Comparison of ENCODE assay signal across 8 cellular contexts in the genomic region with DNA sequence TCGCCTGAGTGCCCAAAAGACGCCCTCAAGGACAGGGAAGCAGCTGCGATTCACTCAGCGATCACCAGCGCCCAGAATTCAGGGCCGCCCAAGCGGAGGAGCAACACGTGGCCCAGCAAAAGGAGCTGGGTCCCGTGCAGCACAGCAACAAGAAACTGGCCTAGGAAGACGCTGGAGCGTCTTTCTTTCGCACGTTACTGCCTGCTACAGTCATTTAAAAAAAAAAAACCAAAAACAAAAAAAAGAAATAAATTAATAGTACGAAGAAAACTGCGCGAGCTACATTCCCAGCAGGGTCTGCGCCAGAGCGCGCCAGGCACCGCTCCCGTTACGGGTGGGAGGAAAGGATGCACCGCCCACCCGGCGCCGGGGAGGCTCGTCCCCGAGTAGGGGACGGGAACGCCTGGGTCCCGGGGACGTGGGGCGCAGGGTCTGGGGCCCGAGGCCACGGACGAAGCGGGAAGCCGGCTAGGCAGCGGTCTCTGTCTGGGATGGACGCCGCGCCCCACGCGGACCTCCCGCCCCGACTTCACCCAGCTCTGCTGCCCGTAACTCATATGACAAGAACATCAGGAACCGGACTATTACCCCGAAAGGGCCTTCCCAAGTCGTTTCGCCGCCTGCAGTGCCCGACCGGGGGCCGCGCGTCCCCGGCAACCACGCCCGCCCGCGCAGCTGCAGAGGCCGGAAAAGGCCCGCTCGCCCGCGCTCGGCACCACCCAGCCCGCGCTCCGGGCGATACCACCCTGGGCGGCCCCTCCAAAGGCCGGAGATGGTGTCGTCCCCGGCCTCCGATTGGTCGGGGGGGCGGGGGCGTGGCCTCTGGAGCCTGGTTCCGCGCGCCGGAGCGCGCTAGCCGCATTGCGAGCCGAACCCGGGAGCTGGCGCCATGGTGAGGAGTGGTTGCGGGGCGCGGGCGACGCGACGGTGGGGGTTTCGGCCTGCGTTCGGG. TPM values are rescaled to one million over a fixed set of nuclear protein-coding genes. Genes with fewer than 3 reads are reported as not detected.
DNase-seq lines count a peak whose midpoint lies in the region; ATAC-seq, FAIRE-seq and TF ChIP-seq lines count a peak whose summit lies in the region.

A gene with protein sequence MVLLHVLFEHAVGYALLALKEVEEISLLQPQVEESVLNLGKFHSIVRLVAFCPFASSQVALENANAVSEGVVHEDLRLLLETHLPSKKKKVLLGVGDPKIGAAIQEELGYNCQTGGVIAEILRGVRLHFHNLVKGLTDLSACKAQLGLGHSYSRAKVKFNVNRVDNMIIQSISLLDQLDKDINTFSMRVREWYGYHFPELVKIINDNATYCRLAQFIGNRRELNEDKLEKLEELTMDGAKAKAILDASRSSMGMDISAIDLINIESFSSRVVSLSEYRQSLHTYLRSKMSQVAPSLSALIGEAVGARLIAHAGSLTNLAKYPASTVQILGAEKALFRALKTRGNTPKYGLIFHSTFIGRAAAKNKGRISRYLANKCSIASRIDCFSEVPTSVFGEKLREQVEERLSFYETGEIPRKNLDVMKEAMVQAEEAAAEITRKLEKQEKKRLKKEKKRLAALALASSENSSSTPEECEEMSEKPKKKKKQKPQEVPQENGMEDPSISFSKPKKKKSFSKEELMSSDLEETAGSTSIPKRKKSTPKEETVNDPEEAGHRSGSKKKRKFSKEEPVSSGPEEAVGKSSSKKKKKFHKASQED (plus strand): TSS at position 861 of the 952 bp plus-strand sequence. CDS start 29 bp downstream, at position 890.

- peak within 1 kb of the TSS; percentile 81 for H3K4me3 ChIP-seq in mucosa of descending colon

- no peak for FAIRE-seq in D721Med (lab: Jason Lieb, UNC)

- TF ChIP-seq CTCF in D721Med (IDR thresholded peaks at IDR 0.05; ENCODE audit: insufficient read depth, missing control alignments): no peak
- TF ChIP-seq CTCF in mucosa of descending colon (IDR thresholded peaks at IDR 0.05): no peak

- H3K9me3 ChIP-seq in mucosa of descending colon: no peaks in the 10 kb centered on the region

- DNase-seq in D721Med (ENCODE audit: insufficient read length, low spot score) (peak; percentile 30), HuH-7.5 (ENCODE audit: low spot score) (peak; percentile 92), OCI-M1 (lab: John Stamatoyannopoulos, UW) (peak; percentile 96), activated T-cell treated with anti-CD3 and anti-CD28 coated beads for 24 hours (ENCODE audit: low read depth) (peak; percentile 96), epidermal melanocyte (ENCODE audit: insufficient read length, low spot score) (peak; percentile 74), mucosa of descending colon (peak; percentile 93 to 98 (median 95))
- peak; percentile 78 to 88 for DNase-seq in stimulated activated CD8-positive, alpha-beta memory T cell treated with anti-CD3 and anti-CD28 coated beads, Interleukin-4, amount 100 ng/mL, for 1 hour (ENCODE audit: low read depth in 2 of 2, low spot score in 1 of 2)

- peaks cover 6% of the 10 kb centered on the region for H3K36me3 ChIP-seq in mucosa of descending colon (ENCODE audit: low read depth)

- intact Hi-C loops in mucosa of descending colon (cut with DNase I, micrococcal nuclease): no loop called here

- peak; percentile 70 for ATAC-seq in GM21526 (IDR thresholded peaks at IDR 0.05; ENCODE audit: low FRiP score, unreplicated experiment)
- ATAC-seq in mucosa of descending colon: peak; percentile 98

- peaks cover 11% of the 10 kb centered on the region for H3K4me1 ChIP-seq in mucosa of descending colon (ENCODE audit: low read depth)

RNA-seq across cellular contexts. Expression of the gene that starts here (rescaled TPM):
- total RNA-seq in mucosa of descending colon: 100 to 1,000 TPM in 2 of 3 donors, 10 to 100 TPM in 1; 80.8 to 116 (median 107) TPM

Comparison
In these comparisons a context has a peak if more than half of its experiments do, and no peak if none do; other contexts are left out.
1. Peak in every context shown above with its lines: DNase-seq, ATAC-seq and H3K4me3 ChIP-seq.
2. DNase-seq: peak in every context shown above with its lines; median percentile 96 in OCI-M1; 96 in activated T-cell treated with anti-CD3 and anti-CD28 coated beads for 24 hours; 95 in mucosa of descending colon; 92 in HuH-7.5; 83 in stimulated activated CD8-positive, alpha-beta memory T cell treated with anti-CD3 and anti-CD28 coated beads, Interleukin-4, amount 100 ng/mL, for 1 hour; 74 in epidermal melanocyte; 30 in D721Med.